1 cellular context compared by ENCODE assay signal in genomic region chr19:40419066-40419612, GRCh38.
TF ChIP-seq lines count a peak whose summit lies in the region.

No MANE protein-coding gene starts in this region.

TF ChIP-seq in H1, 55 proteins besides CTCF, POLR2A, EP300 and RAD21:
- TF ChIP-seq SP2 (IDR thresholded peaks at IDR 0.05; ENCODE audit: low read length) (no peak), TBP (IDR thresholded peaks at IDR 0.05; ENCODE audit: low read depth, low read length) (no peak), CHD2 (IDR thresholded peaks at IDR 0.05; ENCODE audit: low read length) (no peak), RXRA (IDR thresholded peaks at IDR 0.05; ENCODE audit: insufficient read depth, low read depth, low read length) (no peak), CHD1 (IDR thresholded peaks at IDR 0.05; ENCODE audit: low read depth, low read length) (no peak), YY1 (IDR thresholded peaks at IDR 0.05; ENCODE audit: low read depth, low read length) (no peak), KDM1A (IDR thresholded peaks at IDR 0.05; ENCODE audit: borderline replicate concordance, low read length) (no peak), CREB1 (IDR thresholded peaks at IDR 0.05) (no peak), ZNF274 (IDR thresholded peaks at IDR 0.05; ENCODE audit: borderline replicate concordance, extremely low read depth, low read length) (no peak), E2F6 (IDR thresholded peaks at IDR 0.05) (no peak), POU5F1 (IDR thresholded peaks at IDR 0.05; ENCODE audit: low read depth, low read length) (no peak), SRF (IDR thresholded peaks at IDR 0.05; ENCODE audit: low read depth, low read length) (no peak)
